Comparison of ENCODE assay signal across 15 cellular contexts in the genomic region with DNA sequence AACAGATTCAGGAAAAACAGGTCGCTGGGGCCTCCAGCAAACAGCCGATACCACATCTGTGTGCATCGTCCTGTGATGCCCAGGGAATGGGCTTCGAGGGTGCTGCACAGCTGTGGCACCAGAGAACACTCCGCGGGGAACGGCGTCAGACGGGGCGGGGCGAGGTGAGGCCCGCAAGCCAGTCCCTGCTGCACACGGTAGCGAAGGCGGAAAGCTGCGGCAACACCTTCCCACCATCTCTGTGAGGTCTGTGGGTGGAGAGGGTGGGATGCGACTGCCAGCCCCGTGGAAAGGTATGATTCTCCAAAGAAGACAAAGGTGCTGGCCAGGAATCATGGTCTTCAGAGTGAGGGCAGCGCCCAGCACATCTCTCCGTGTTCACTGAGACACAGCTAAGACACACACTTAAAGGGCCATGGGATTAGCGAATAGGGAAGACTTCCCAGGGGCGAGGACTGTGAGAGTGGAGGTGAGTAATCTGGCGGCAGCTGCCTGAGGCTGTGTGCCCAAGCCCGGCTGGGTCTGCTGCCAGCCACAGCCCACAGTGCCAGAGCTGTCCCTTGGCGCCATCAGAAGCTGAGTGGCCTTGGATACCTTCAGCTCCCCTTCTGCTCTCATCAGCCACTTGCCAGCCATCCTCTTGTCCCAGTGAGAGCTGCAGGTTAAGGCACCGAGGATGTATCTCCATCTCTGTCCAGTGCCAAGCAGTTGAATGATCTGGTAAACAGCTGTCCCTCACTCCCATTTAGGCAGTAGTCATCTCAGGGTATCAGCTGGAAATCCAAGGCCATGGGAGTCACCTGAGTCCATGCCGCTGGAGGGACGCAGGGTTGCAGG. TPM values are rescaled to one million over a fixed set of nuclear protein-coding genes. Genes with fewer than 3 reads are reported as not detected.
DNase-seq lines count a peak whose midpoint lies in the region; ATAC-seq and TF ChIP-seq lines count a peak whose summit lies in the region.
"Had no signal": no experiment of that assay in that cellular context is flagged by ENCODE, and none has a peak within 500 bp of the region (broad histone marks: within the 10 kb centered on the region; RNA-seq: fewer than 3 reads in every experiment).

No MANE protein-coding gene starts in this region.

- peak; percentile 68 for ATAC-seq in left lobe of liver
- ATAC-seq in stimulated activated naive B cell treated with anti-CD40 and anti-IgM and Interleukin-4, amounts not matched to agents 10 μg/mL and 1 μg/mL and 100 μg/mL, for 72 hours (replicated peaks) = no peak
- ATAC-seq: A549 had no signal

- peak overlapping the region; percentile 41 for H3K27ac Mint-ChIP-seq in activated naive CD4-positive, alpha-beta T cell treated with anti-CD3 and anti-CD28 coated beads, Interleukin-2, amount 50 U/mL, for 24 hours
- H3K27ac Mint-ChIP-seq in activated naive CD4-positive, alpha-beta T cell treated with anti-CD3 and anti-CD28 coated beads, Interleukin-2, amount 10 ng/mL, durations not matched to agents 7 days and 5 days = no peak overlapping the region
- H3K27ac Mint-ChIP-seq in chondrocyte (ENCODE audit: unreplicated experiment) = no peak overlapping the region
- peak overlapping the region; percentile 37 for H3K27ac Mint-ChIP-seq in stimulated activated naive B cell treated with anti-CD40 and anti-IgM and Interleukin-4, amounts not matched to agents 10 μg/mL and 1 μg/mL and 100 μg/mL, for 72 hours
- H3K27ac Mint-ChIP-seq: activated naive CD8-positive, alpha-beta T cell treated with anti-CD3 and anti-CD28 coated beads, Interleukin-2, amount 10 ng/mL, durations not matched to agents 7 days and 5 days had no signal

- CTCF ChIA-PET in activated naive CD4-positive, alpha-beta T cell treated with anti-CD3 and anti-CD28 coated beads, Interleukin-2, amount 10 ng/mL, durations not matched to agents 7 days and 5 days (lab: Charles Lee) = interaction anchor here (1.7 kb wide), 1 partner anchor 9 kb away, joined by 3 read pairs; no protein-coding TSS in a partner anchor

- no peaks in the 10 kb centered on the region for H3K36me3 Mint-ChIP-seq in activated naive CD4-positive, alpha-beta T cell treated with anti-CD3 and anti-CD28 coated beads, Interleukin-2, amount 50 U/mL, for 24 hours
- no peaks in the 10 kb centered on the region for H3K36me3 Mint-ChIP-seq in activated naive CD4-positive, alpha-beta T cell treated with anti-CD3 and anti-CD28 coated beads, Interleukin-2, amount 10 ng/mL, durations not matched to agents 7 days and 5 days
- H3K36me3 Mint-ChIP-seq in chondrocyte (ENCODE audit: low read depth) = no peaks in the 10 kb centered on the region
- peaks cover 4 to 5% of the 10 kb centered on the region in 2 donors for H3K36me3 Mint-ChIP-seq in stimulated activated naive B cell treated with anti-CD40 and anti-IgM and Interleukin-4, amounts not matched to agents 10 μg/mL and 1 μg/mL and 100 μg/mL, for 72 hours
- H3K36me3 Mint-ChIP-seq: activated naive CD8-positive, alpha-beta T cell treated with anti-CD3 and anti-CD28 coated beads, Interleukin-2, amount 10 ng/mL, durations not matched to agents 7 days and 5 days had no signal

- TF ChIP-seq CTCF in chondrocyte (IDR thresholded peaks at IDR 0.05) = no peak

- H3K27me3 Mint-ChIP-seq in activated naive CD4-positive, alpha-beta T cell treated with anti-CD3 and anti-CD28 coated beads, Interleukin-2, amount 50 U/mL, for 24 hours = no peaks in the 10 kb centered on the region
- no peaks in the 10 kb centered on the region for H3K27me3 Mint-ChIP-seq in activated naive CD4-positive, alpha-beta T cell treated with anti-CD3 and anti-CD28 coated beads, Interleukin-2, amount 10 ng/mL, durations not matched to agents 7 days and 5 days
- peaks cover 24% of the 10 kb centered on the region for H3K27me3 Mint-ChIP-seq in chondrocyte (ENCODE audit: low read depth)
- no peaks in the 10 kb centered on the region for H3K27me3 Mint-ChIP-seq in stimulated activated naive B cell treated with anti-CD40 and anti-IgM and Interleukin-4, amounts not matched to agents 10 μg/mL and 1 μg/mL and 100 μg/mL, for 72 hours
- H3K27me3 Mint-ChIP-seq: activated naive CD8-positive, alpha-beta T cell treated with anti-CD3 and anti-CD28 coated beads, Interleukin-2, amount 10 ng/mL, durations not matched to agents 7 days and 5 days had no signal

- no peaks in the 10 kb centered on the region for H3K9me3 Mint-ChIP-seq in activated naive CD4-positive, alpha-beta T cell treated with anti-CD3 and anti-CD28 coated beads, Interleukin-2, amount 50 U/mL, for 24 hours
- H3K9me3 Mint-ChIP-seq in activated naive CD4-positive, alpha-beta T cell treated with anti-CD3 and anti-CD28 coated beads, Interleukin-2, amount 10 ng/mL, durations not matched to agents 7 days and 5 days = no peaks in the 10 kb centered on the region
- no peaks in the 10 kb centered on the region for H3K9me3 Mint-ChIP-seq in chondrocyte (ENCODE audit: low read depth)
- no peaks in the 10 kb centered on the region for H3K9me3 Mint-ChIP-seq in stimulated activated naive B cell treated with anti-CD40 and anti-IgM and Interleukin-4, amounts not matched to agents 10 μg/mL and 1 μg/mL and 100 μg/mL, for 72 hours
- H3K9me3 Mint-ChIP-seq: activated naive CD8-positive, alpha-beta T cell treated with anti-CD3 and anti-CD28 coated beads, Interleukin-2, amount 10 ng/mL, durations not matched to agents 7 days and 5 days; neural crest cell had no signal

- H3K4me3 Mint-ChIP-seq in activated naive CD4-positive, alpha-beta T cell treated with anti-CD3 and anti-CD28 coated beads, Interleukin-2, amount 50 U/mL, for 24 hours = no peak overlapping the region
- H3K4me3 Mint-ChIP-seq in activated naive CD4-positive, alpha-beta T cell treated with anti-CD3 and anti-CD28 coated beads, Interleukin-2, amount 10 ng/mL, durations not matched to agents 7 days and 5 days = no peak overlapping the region
- no peak overlapping the region for H3K4me3 Mint-ChIP-seq in chondrocyte (ENCODE audit: unreplicated experiment)
- no peak overlapping the region for H3K4me3 Mint-ChIP-seq in stimulated activated naive B cell treated with anti-CD40 and anti-IgM and Interleukin-4, amounts not matched to agents 10 μg/mL and 1 μg/mL and 100 μg/mL, for 72 hours
- H3K4me3 Mint-ChIP-seq: activated naive CD8-positive, alpha-beta T cell treated with anti-CD3 and anti-CD28 coated beads, Interleukin-2, amount 10 ng/mL, durations not matched to agents 7 days and 5 days; neural crest cell had no signal

- H3K4me1 Mint-ChIP-seq in activated naive CD4-positive, alpha-beta T cell treated with anti-CD3 and anti-CD28 coated beads, Interleukin-2, amount 50 U/mL, for 24 hours = peaks cover 37% of the 10 kb centered on the region
- no peaks in the 10 kb centered on the region for H3K4me1 Mint-ChIP-seq in activated naive CD4-positive, alpha-beta T cell treated with anti-CD3 and anti-CD28 coated beads, Interleukin-2, amount 10 ng/mL, durations not matched to agents 7 days and 5 days
- H3K4me1 Mint-ChIP-seq in chondrocyte (ENCODE audit: low read depth) = no peaks in the 10 kb centered on the region
- H3K4me1 Mint-ChIP-seq in stimulated activated naive B cell treated with anti-CD40 and anti-IgM and Interleukin-4, amounts not matched to agents 10 μg/mL and 1 μg/mL and 100 μg/mL, for 72 hours = peaks cover 11% of the 10 kb centered on the region in 2 donors
- H3K4me1 Mint-ChIP-seq: neural crest cell had no signal

- no peak for DNase-seq in activated naive CD4-positive, alpha-beta T cell treated with anti-CD3 and anti-CD28 coated beads, Interleukin-2, amount 10 ng/mL, durations not matched to agents 7 days and 5 days
- peak; percentile 61 for DNase-seq in chondrocyte (ENCODE audit: low spot score)
- no peak for DNase-seq in left lobe of liver (ENCODE audit: low spot score)
- no peak for DNase-seq in stimulated activated naive B cell treated with anti-CD40 and anti-IgM and Interleukin-4, amounts not matched to agents 10 μg/mL and 1 μg/mL and 100 μg/mL, for 72 hours
- no peak for DNase-seq in ecto neural progenitor cell (ENCODE audit: low spot score)
- no peak for DNase-seq in NCI-H1436 treated with DMSO at 0.1 percent for 48 hours (lab: John Stamatoyannopoulos, UW)
- no peak for DNase-seq in NCI-H1694 (lab: John Stamatoyannopoulos, UW)
- DNase-seq: activated naive CD8-positive, alpha-beta T cell treated with anti-CD3 and anti-CD28 coated beads, Interleukin-2, amount 10 ng/mL, durations not matched to agents 7 days and 5 days; esophagus squamous epithelium; MV-4-11; NCI-H1930; NCI-H2227 treated with DMSO at 0.1 percent for 48 hours had no signal

RNA-seq across cellular contexts. Expression of gene PRKAG2, which starts 17.6 kb away (rescaled TPM):
- total RNA-seq in chondrocyte (16.1 to 35.4 TPM (median 33.6 TPM) in 3 replicates), left lobe of liver (43.4 TPM)

Comparison
In these comparisons a context has a peak if more than half of its experiments do, and no peak if none do; other contexts are left out.
1. H3K27ac Mint-ChIP-seq: peak in activated naive CD4-positive, alpha-beta T cell treated with anti-CD3 and anti-CD28 coated beads, Interleukin-2, amount 50 U/mL, for 24 hours (single experiment) and stimulated activated naive B cell treated with anti-CD40 and anti-IgM and Interleukin-4, amounts not matched to agents 10 μg/mL and 1 μg/mL and 100 μg/mL, for 72 hours (single experiment); none in activated naive CD4-positive, alpha-beta T cell treated with anti-CD3 and anti-CD28 coated beads, Interleukin-2, amount 10 ng/mL, durations not matched to agents 7 days and 5 days (single experiment) and chondrocyte (single experiment).